8 cellular contexts compared by ENCODE assay signal in genomic region chr7:75077552-75077951, GRCh38. TPM values are rescaled to one million over a fixed set of nuclear protein-coding genes. Genes with fewer than 3 reads are reported as not detected.
DNase-seq lines count a peak whose midpoint lies in the region; ATAC-seq, FAIRE-seq and TF ChIP-seq lines count a peak whose summit lies in the region.
"Not testable (repeated sequence)": the region's sequence is repeated elsewhere in the genome, so short reads cannot be mapped to it uniquely, and the experiment has no call there.

No MANE protein-coding gene starts in this region.

- TF ChIP-seq POLR2A in body of pancreas (IDR thresholded peaks at IDR 0.05) = not testable (repeated sequence)

- ATAC-seq in activated CD8-positive, alpha-beta T cell treated with anti-CD3 and anti-CD28 coated beads for 36 hours = peak; percentile 42
- ATAC-seq in body of pancreas = not testable (repeated sequence)
- peak in 1 of 2 donors; percentile 28 for ATAC-seq in right cardiac atrium
- ATAC-seq in psoas muscle = peak in 2 of 4 donors; percentile 31 to 49
- peak; percentile 36 for ATAC-seq in stimulated activated naive CD8-positive, alpha-beta T cell treated with anti-CD3 and anti-CD28 coated beads, Interleukin-15, amount 100 ng/mL, for 72 hours

- H3K27me3 Mint-ChIP-seq in activated CD8-positive, alpha-beta T cell treated with anti-CD3 and anti-CD28 coated beads for 36 hours; stimulated activated naive CD8-positive, alpha-beta T cell treated with anti-CD3 and anti-CD28 coated beads, Interleukin-15, amount 100 ng/mL, for 72 hours: not testable (repeated sequence)

- not testable (repeated sequence) for H3K4me1 ChIP-seq in body of pancreas; right cardiac atrium (ENCODE audit: control insufficient read depth, insufficient read depth, low read length); psoas muscle

- not testable (repeated sequence) for H3K4me1 Mint-ChIP-seq in activated CD8-positive, alpha-beta T cell treated with anti-CD3 and anti-CD28 coated beads for 36 hours (ENCODE audit: low read depth); stimulated activated naive CD8-positive, alpha-beta T cell treated with anti-CD3 and anti-CD28 coated beads, Interleukin-15, amount 100 ng/mL, for 72 hours

- peak; percentile 91 for FAIRE-seq in RCC 7860 (lab: Jason Lieb, UNC)

- intact Hi-C loops in activated CD8-positive, alpha-beta T cell treated with anti-CD3 and anti-CD28 coated beads for 36 hours (cut with micrococcal nuclease) = loop anchor here (10.0 kb wide), 1 partner anchor 687 kb away; no protein-coding TSS in a partner anchor
- intact Hi-C loops in body of pancreas (cut with DNase I); right cardiac atrium (cut with DNase I); psoas muscle (cut with DNase I): not testable (repeated sequence)

- 6% methylated on average over 5 of the region's 5 CpGs; no CpG with 5 or more reads in 1 of the 2 donors for WGBS in body of pancreas, 2 donors
- WGBS in right cardiac atrium = 6% methylated on average over 5 of the region's 5 CpGs
- 10 to 16% (median 11%) methylated on average over 5 of the region's 5 CpGs for WGBS in psoas muscle, 3 donors

- not testable (repeated sequence) for H3K4me3 Mint-ChIP-seq in activated CD8-positive, alpha-beta T cell treated with anti-CD3 and anti-CD28 coated beads for 36 hours; stimulated activated naive CD8-positive, alpha-beta T cell treated with anti-CD3 and anti-CD28 coated beads, Interleukin-15, amount 100 ng/mL, for 72 hours

- H3K36me3 Mint-ChIP-seq in activated CD8-positive, alpha-beta T cell treated with anti-CD3 and anti-CD28 coated beads for 36 hours (ENCODE audit: low read depth) = not testable (repeated sequence)

- POLR2A ChIA-PET in activated CD8-positive, alpha-beta T cell treated with anti-CD3 and anti-CD28 coated beads for 36 hours (lab: Charles Lee) = not testable (repeated sequence)

- H3K27ac Mint-ChIP-seq in activated CD8-positive, alpha-beta T cell treated with anti-CD3 and anti-CD28 coated beads for 36 hours; stimulated activated naive CD8-positive, alpha-beta T cell treated with anti-CD3 and anti-CD28 coated beads, Interleukin-15, amount 100 ng/mL, for 72 hours: not testable (repeated sequence)

- not testable (repeated sequence) for H3K27me3 ChIP-seq in body of pancreas; right cardiac atrium (ENCODE audit: control insufficient read depth, insufficient read depth); psoas muscle (ENCODE audit: insufficient read depth in 3 of 3, low read length in 2 of 3)

- CTCF ChIA-PET in activated CD8-positive, alpha-beta T cell treated with anti-CD3 and anti-CD28 coated beads for 36 hours (lab: Charles Lee) = not testable (repeated sequence)

- H3K9me3 ChIP-seq in body of pancreas; right cardiac atrium (ENCODE audit: control insufficient read depth, low read length); psoas muscle: not testable (repeated sequence)

- H3K27ac ChIP-seq in body of pancreas; right cardiac atrium (ENCODE audit: low read length); psoas muscle: not testable (repeated sequence)

- not testable (repeated sequence) for H3K4me3 ChIP-seq in body of pancreas; right cardiac atrium (ENCODE audit: low read length); psoas muscle

- H3K9me3 Mint-ChIP-seq in activated CD8-positive, alpha-beta T cell treated with anti-CD3 and anti-CD28 coated beads for 36 hours; stimulated activated naive CD8-positive, alpha-beta T cell treated with anti-CD3 and anti-CD28 coated beads, Interleukin-15, amount 100 ng/mL, for 72 hours: not testable (repeated sequence)

- not testable (repeated sequence) for H3K36me3 ChIP-seq in body of pancreas (replicated peaks in 1 of 2; ENCODE audit: insufficient read depth in 1 of 2, low read depth in 2 of 2); psoas muscle (ENCODE audit: insufficient read depth in 1 of 2, low read depth in 1 of 2)

- TF ChIP-seq CTCF in activated CD8-positive, alpha-beta T cell treated with anti-CD3 and anti-CD28 coated beads for 36 hours (IDR thresholded peaks at IDR 0.05) = peak; percentile 62
- TF ChIP-seq CTCF in body of pancreas (IDR thresholded peaks at IDR 0.05) (peak; percentile 18 to 85 (median 54)), psoas muscle (IDR thresholded peaks at IDR 0.05) (peak; percentile 56)

- DNase-seq in DMS53 treated with DMSO at 0.1 percent for 48 hours (lab: John Stamatoyannopoulos, UW; ENCODE audit: unreplicated experiment) = peak; percentile 4
- peak; percentile 50 for DNase-seq in NCI-H1105 treated with DMSO at 0.1 percent for 48 hours (lab: John Stamatoyannopoulos, UW)
- not testable (repeated sequence) for DNase-seq in RCC 7860 (ENCODE audit: low spot score)
- peak; percentile 91 for DNase-seq in activated CD8-positive, alpha-beta T cell treated with anti-CD3 and anti-CD28 coated beads for 36 hours
- peak; percentile 65 to 83 (median 70) for DNase-seq in body of pancreas
- DNase-seq in right cardiac atrium = peak; percentile 67 to 87 (median 80)
- peak; percentile 72 to 79 for DNase-seq in psoas muscle
- DNase-seq in stimulated activated naive CD8-positive, alpha-beta T cell treated with anti-CD3 and anti-CD28 coated beads, Interleukin-15, amount 100 ng/mL, for 72 hours = peak; percentile 58 to 76

RNA-seq across cellular contexts. Expression of gene RCC1L, which starts 4.0 kb away (rescaled TPM):
- total RNA-seq in activated CD8-positive, alpha-beta T cell treated with anti-CD3 and anti-CD28 coated beads for 36 hours = 10 to 100 TPM; 55.1 to 55.2 TPM
- total RNA-seq in body of pancreas = 10 to 100 TPM; 17.9 to 30.7 TPM
- total RNA-seq in right cardiac atrium = 10 to 100 TPM; 27.2 to 37.5 (median 33.9) TPM
- 39.0 TPM for polyA plus RNA-seq in right cardiac atrium
- 10 to 100 TPM; 67.7 to 77.1 (median 72.1) TPM for total RNA-seq in psoas muscle
- polyA plus RNA-seq in psoas muscle = 100 to 1,000 TPM in 1 of 3 donors, 10 to 100 TPM in 2; 52.3 to 123 (median 70.2) TPM

RNA-seq across cellular contexts. Expression of gene GTF2IRD2B, which starts 14.8 kb away (rescaled TPM):
- total RNA-seq in activated CD8-positive, alpha-beta T cell treated with anti-CD3 and anti-CD28 coated beads for 36 hours = 10 to 100 TPM; 13.4 to 18.9 TPM
- total RNA-seq in body of pancreas (100 to 1,000 TPM in 1 of 2 donors, 10 to 100 TPM in 1; 41.5 to 103 TPM), right cardiac atrium (10 to 100 TPM; 28.8 to 44.9 (median 34.1) TPM), psoas muscle (10 to 100 TPM; 26.7 to 50.1 (median 38.6) TPM)
- polyA plus RNA-seq in right cardiac atrium (18.6 TPM), psoas muscle (10 to 100 TPM; 11.1 to 16.2 (median 14.4) TPM)
